11 cellular contexts compared by ENCODE assay signal in the genomic region with DNA sequence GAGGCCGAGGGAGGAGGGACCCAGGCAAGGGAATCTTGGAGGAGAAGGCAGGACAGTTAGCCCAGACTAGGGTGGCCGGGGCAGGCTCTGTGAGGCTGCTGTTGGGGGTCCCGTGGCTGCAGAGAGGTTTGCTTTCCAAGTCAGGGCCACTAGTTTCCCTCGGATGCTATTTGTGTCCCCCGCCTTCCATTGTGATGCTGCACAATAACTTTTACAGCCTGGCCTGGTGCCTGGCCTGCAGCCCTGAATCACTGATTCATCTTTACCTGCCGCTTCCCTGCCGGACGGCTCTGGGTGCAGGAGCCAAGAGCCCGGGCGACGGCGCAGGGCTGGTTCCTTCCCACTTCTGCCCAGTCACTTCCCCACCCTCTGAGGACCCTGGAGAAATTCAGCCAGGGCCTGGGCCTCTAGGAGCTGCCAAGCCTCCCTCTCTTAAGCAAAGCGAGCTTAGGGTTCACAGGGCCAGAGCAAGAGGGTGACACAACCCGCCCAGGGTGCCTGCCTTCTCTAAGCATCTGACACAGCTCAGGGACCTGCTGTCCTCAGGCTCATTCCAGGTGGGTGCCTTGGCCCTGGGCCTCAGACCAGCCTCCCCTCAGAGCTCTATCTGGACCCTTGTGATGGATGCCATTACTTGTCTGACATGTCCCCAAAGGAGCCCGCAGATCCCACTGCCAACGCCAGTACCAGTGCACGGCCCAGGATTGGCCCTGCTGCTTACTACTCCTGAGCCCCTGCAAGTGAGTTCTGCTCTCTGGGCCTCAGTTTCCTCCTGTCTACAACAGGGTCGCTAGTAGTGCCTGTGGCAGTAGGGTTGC.
DNase-seq lines count a peak whose midpoint lies in the region; ATAC-seq and TF ChIP-seq lines count a peak whose summit lies in the region.
"Had no signal": no experiment of that assay in that cellular context is flagged by ENCODE, and none has a peak within 500 bp of the region (broad histone marks: within the 10 kb centered on the region; RNA-seq: fewer than 3 reads in every experiment).

No MANE protein-coding gene starts in this region.

- H3K9me3 Mint-ChIP-seq in activated naive CD4-positive, alpha-beta T cell treated with anti-CD3 and anti-CD28 coated beads, Interleukin-2, amount 50 U/mL, for 72 hours, result no peaks in the 10 kb centered on the region
- H3K9me3 Mint-ChIP-seq: activated T-helper 17 cell treated with anti-CD3 and anti-CD28 coated beads, Interleukin-2, amount 50 U/mL, for 72 hours; stimulated activated naive CD8-positive, alpha-beta T cell treated with anti-CD3 and anti-CD28 coated beads, Interleukin-15, Interleukin-2, amounts not matched to agents 100 ng/mL and 50 ng/mL, for 24 hours had no signal

- H3K27me3 ChIP-seq in Peyer's patch (no peaks in the 10 kb centered on the region), brain microvascular endothelial cell (replicated peaks) (no peaks in the 10 kb centered on the region), stomach (no peaks in the 10 kb centered on the region)

- no peak for TF ChIP-seq EP300 in stomach (IDR thresholded peaks at IDR 0.05)

- TF ChIP-seq CTCF in Peyer's patch (IDR thresholded peaks at IDR 0.05) (no peak), brain microvascular endothelial cell (IDR thresholded peaks at IDR 0.05; ENCODE audit: low read depth, low read length, missing control alignments) (no peak), lower leg skin (IDR thresholded peaks at IDR 0.05) (no peak), stomach (IDR thresholded peaks at IDR 0.05) (no peak)

- H3K27ac ChIP-seq in Peyer's patch (peak overlapping the region in 1 of 4 donors; percentile 26), brain microvascular endothelial cell (peak overlapping the region; percentile 35), stomach (peak overlapping the region in 4 of 5 donors; percentile 42 to 62 (median 52))

- intact Hi-C loops in lower leg skin (cut with DNase I; ENCODE audit: low total_unique reads), result no loop called here
- intact Hi-C loops in stomach (cut with DNase I; ENCODE audit: low total_unique reads), result no loop called here

- H3K27ac Mint-ChIP-seq in activated naive CD4-positive, alpha-beta T cell treated with anti-CD3 and anti-CD28 coated beads, Interleukin-2, amount 50 U/mL, for 72 hours, result no peak overlapping the region
- H3K27ac Mint-ChIP-seq: activated T-helper 17 cell treated with anti-CD3 and anti-CD28 coated beads, Interleukin-2, amount 50 U/mL, for 72 hours; stimulated activated naive CD8-positive, alpha-beta T cell treated with anti-CD3 and anti-CD28 coated beads, Interleukin-15, Interleukin-2, amounts not matched to agents 100 ng/mL and 50 ng/mL, for 24 hours had no signal

- WGBS in lower leg skin, 2 donors, result 57 to 70% methylated on average over 14 to 18 of the region's 18 CpGs
- 76 to 84% (median 81%) methylated on average over 16 to 18 of the region's 18 CpGs for WGBS in stomach, 5 donors

- H3K4me3 ChIP-seq in Peyer's patch (no peak overlapping the region), brain microvascular endothelial cell (ENCODE audit: low read depth, low read length) (no peak overlapping the region), lower leg skin (ENCODE audit: low read depth, poor library complexity, severe bottlenecking) (no peak overlapping the region), stomach (no peak overlapping the region)

- TF ChIP-seq POLR2A in Peyer's patch (IDR thresholded peaks at IDR 0.05), result no peak
- TF ChIP-seq POLR2A in lower leg skin (IDR thresholded peaks at IDR 0.05), result no peak
- TF ChIP-seq POLR2A in stomach (IDR thresholded peaks at IDR 0.05), result no peak

- no peaks in the 10 kb centered on the region for H3K36me3 Mint-ChIP-seq in activated naive CD4-positive, alpha-beta T cell treated with anti-CD3 and anti-CD28 coated beads, Interleukin-2, amount 50 U/mL, for 72 hours

- no peak for ATAC-seq in activated naive CD4-positive, alpha-beta T cell treated with anti-CD3 and anti-CD28 coated beads, Interleukin-2, amount 50 U/mL, for 72 hours
- ATAC-seq: activated T-helper 17 cell treated with anti-CD3 and anti-CD28 coated beads, Interleukin-2, amount 50 U/mL, for 72 hours had no signal

- peaks cover 0 to 4% (median 0%) of the 10 kb centered on the region in 4 donors for H3K9me3 ChIP-seq in Peyer's patch
- peaks cover 0 to 2% (median under 1%) of the 10 kb centered on the region in 4 donors for H3K9me3 ChIP-seq in stomach

- in situ Hi-C loops in brain microvascular endothelial cell (cut with HindIII; ENCODE audit: low pct_ligation_motif_present, low sequenced_read_pairs), result no loop called here

- H3K36me3 ChIP-seq in Peyer's patch (no peaks in the 10 kb centered on the region), brain microvascular endothelial cell (replicated peaks) (no peaks in the 10 kb centered on the region), stomach (no peaks in the 10 kb centered on the region)

- H3K4me1 ChIP-seq in Peyer's patch, result peaks cover 0 to 10% (median 0%) of the 10 kb centered on the region in 4 donors
- H3K4me1 ChIP-seq in stomach, result peaks cover 0 to 26% (median 17%) of the 10 kb centered on the region in 4 donors

- DNase-seq in Peyer's patch (peak in 2 of 3 donors; percentile 9 to 40), brain microvascular endothelial cell (no peak), lower leg skin (ENCODE audit: low spot score in 2 of 2) (peak; percentile 11 to 83), stomach (peak; percentile 21), DMS 273 treated with DMSO at 0.1 percent for 48 hours (lab: John Stamatoyannopoulos, UW) (no peak), kidney glomerular epithelial cell (lab: John Stamatoyannopoulos, UW) (no peak)
- no peak for DNase-seq in activated naive CD4-positive, alpha-beta T cell treated with anti-CD3 and anti-CD28 coated beads, Interleukin-2, amount 50 U/mL, for 72 hours (ENCODE audit: low spot score in 2 of 2)
- DNase-seq: activated CD4-positive, alpha-beta T cell treated with anti-CD3 and anti-CD28 coated beads for 1 hour; NCI-H2171 had no signal

Comparison
In these comparisons a context has a peak if more than half of its experiments do, and no peak if none do; other contexts are left out.
1. DNase-seq: peak in Peyer's patch (2 of 3), lower leg skin (2 of 2) and stomach (single experiment); none in brain microvascular endothelial cell (single experiment), DMS 273 treated with DMSO at 0.1 percent for 48 hours (single experiment), activated naive CD4-positive, alpha-beta T cell treated with anti-CD3 and anti-CD28 coated beads, Interleukin-2, amount 50 U/mL, for 72 hours (0 of 2) and kidney glomerular epithelial cell (single experiment).